ENCODE assay signal across 32 cellular contexts in the genomic region with DNA sequence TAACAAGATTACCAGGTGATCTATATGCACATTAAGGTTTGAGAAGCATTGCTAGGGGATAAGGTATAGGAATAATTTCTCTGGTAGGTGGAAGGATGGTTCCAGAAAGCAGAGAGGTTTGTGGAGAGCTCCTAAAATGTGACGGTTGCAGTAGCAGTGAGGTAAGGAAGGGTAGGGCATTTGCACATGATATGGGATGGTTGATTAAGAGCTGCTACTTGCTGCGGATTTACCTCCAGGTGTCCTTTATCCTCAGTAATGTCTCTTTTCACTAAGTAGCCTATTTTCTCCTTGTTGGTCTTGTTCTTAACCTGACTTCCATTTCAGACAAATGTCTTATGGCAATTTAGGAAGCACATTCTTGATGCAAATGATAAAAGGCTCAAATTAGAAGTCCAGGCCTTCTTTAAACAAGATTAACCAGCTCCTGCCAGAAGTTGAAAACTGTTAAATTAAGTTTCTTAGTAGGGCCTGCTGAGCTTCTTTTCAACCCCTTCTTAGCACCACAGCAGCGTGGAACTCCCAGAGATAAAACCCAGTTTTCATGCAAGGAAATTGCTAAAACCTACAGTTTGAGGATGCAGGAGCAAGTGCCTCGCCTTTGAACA.
"Had no signal": no experiment of that assay in that cellular context is flagged by ENCODE, and none has a peak within 500 bp of the region (broad histone marks: within the 10 kb centered on the region; RNA-seq: fewer than 3 reads in every experiment).

No MANE protein-coding gene starts in this region.

- H3K36me3 ChIP-seq: left lung, lower lobe of right lung, pancreas, prostate gland, stomach, thyroid gland, uterus had no signal

- H3K27ac ChIP-seq: left lung, lower lobe of right lung, pancreas, prostate gland, skin epidermis, stomach, testis, thyroid gland, uterus had no signal

- FAIRE-seq: islet of Langerhans, kidney, pancreas had no signal

- H3K4me1 ChIP-seq: left lung, lower lobe of right lung, pancreas, prostate gland, stomach, testis, thyroid gland, uterus had no signal

- H3K27ac Mint-ChIP-seq: immature natural killer cell; mesothelial cell of epicardium; natural killer cell; nephron progenitor cell; stimulated activated naive B cell treated with anti-CD40 and anti-IgM and Interleukin-4, amounts not matched to agents 10 μg/mL and 1 μg/mL and 100 μg/mL, for 72 hours; type B pancreatic cell had no signal

- H3K4me3 Mint-ChIP-seq: immature natural killer cell; mesothelial cell of epicardium; naive B cell; natural killer cell; nephron progenitor cell; stimulated activated naive B cell treated with anti-CD40 and anti-IgM and Interleukin-4, amounts not matched to agents 10 μg/mL and 1 μg/mL and 100 μg/mL, for 72 hours; type B pancreatic cell had no signal

- H3K4me3 ChIP-seq: left lung, lower lobe of right lung, pancreas, prostate gland, skin epidermis, stomach, testis, thyroid gland, uterus had no signal

- H3K9me3 ChIP-seq: lower lobe of right lung, pancreas, prostate gland, testis, thyroid gland, uterus had no signal

- H3K27me3 Mint-ChIP-seq: naive B cell; stimulated activated naive B cell treated with anti-CD40 and anti-IgM and Interleukin-4, amounts not matched to agents 10 μg/mL and 1 μg/mL and 100 μg/mL, for 72 hours; type B pancreatic cell had no signal

- H3K4me1 Mint-ChIP-seq: immature natural killer cell; naive B cell; natural killer cell; stimulated activated naive B cell treated with anti-CD40 and anti-IgM and Interleukin-4, amounts not matched to agents 10 μg/mL and 1 μg/mL and 100 μg/mL, for 72 hours had no signal

- H3K27me3 ChIP-seq: left lung, pancreas, stomach, testis, thyroid gland, uterus had no signal

- DNase-seq: hypothalamus; immature natural killer cell; kidney; left colon; left lung; lower lobe of right lung; mammary epithelial cell; mesenchymal stem cell; naive B cell; natural killer cell; nephron progenitor cell; nucleus accumbens; pancreas; posterior cingulate gyrus; retina; right cardiac atrium; stimulated activated CD4-positive, alpha-beta T cell treated with anti-CD3 and anti-CD28 coated beads, Interleukin-12 subunit alpha, Interleukin-12 subunit beta, amount 100 ng/mL, for 4 hours; stimulated activated CD4-positive, alpha-beta T cell treated with anti-CD3 and anti-CD28 coated beads, Interleukin-15, amount 100 ng/mL, for 24 hours; stimulated activated CD4-positive, alpha-beta T cell treated with anti-CD3 and anti-CD28 coated beads, Interleukin-2, amount 100 ng/mL, for 24 hours; stimulated activated CD4-positive, alpha-beta T cell treated with anti-CD3 and anti-CD28 coated beads, Interleukin-4, amount 100 ng/mL, for 1 hour; stimulated activated naive B cell treated with anti-CD40 and anti-IgM and Interleukin-4, amounts not matched to agents 10 μg/mL and 1 μg/mL and 100 μg/mL, for 72 hours; stimulated activated naive CD8-positive, alpha-beta T cell treated with anti-CD3 and anti-CD28 coated beads, Interleukin-15, Interleukin-2, amounts not matched to agents 100 U/mL and 50 U/mL, for 24 hours; stomach; testis; thyroid gland; uterus had no signal

- ATAC-seq: left colon; left lung; lower lobe of right lung; natural killer cell; pancreas; right cardiac atrium; sciatic nerve; stimulated activated naive B cell treated with anti-CD40 and anti-IgM and Interleukin-4, amounts not matched to agents 10 μg/mL and 1 μg/mL and 100 μg/mL, for 72 hours; stimulated activated naive CD8-positive, alpha-beta T cell treated with anti-CD3 and anti-CD28 coated beads, Interleukin-15, Interleukin-2, amounts not matched to agents 100 U/mL and 50 U/mL, for 24 hours had no signal
